In the genomic region with DNA sequence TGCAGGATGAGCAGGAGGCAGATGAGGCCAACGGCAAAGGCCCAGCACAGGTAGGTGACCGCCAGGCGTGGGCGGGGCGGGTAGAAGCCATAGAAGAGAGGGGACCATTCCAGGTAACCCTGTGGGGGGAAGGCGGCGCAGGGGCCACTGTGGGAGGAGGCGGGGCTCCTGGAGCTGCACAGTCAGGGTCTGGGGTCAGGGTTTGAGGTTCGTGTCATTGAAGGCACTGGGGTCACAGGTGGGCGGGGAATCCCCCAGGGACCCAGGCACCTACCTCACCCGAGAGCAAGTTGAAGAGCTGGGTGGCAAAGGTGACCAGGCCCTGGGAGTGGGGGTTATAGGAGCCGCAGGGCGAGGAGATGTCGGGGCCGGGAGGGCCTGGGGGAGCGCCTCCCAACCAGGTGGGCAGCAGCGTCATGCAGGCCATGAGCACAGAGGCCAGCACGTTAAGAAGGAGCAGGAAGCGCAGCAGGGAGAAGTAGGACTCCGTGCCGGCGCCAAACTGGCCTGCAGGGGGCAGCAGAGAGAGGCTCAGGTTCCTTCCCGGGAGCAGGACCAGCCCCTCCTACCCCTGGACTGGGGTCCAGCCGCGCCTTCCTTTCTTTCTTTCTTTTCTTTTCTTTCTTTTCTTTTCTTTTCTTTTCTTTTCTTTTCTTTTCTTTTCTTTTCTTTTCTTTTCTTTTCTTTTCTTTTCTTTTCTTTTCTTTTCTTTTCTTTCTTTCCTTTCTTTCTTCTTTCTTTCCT, we compare ENCODE assay signal across 8 cellular contexts. TPM values are rescaled to one million over a fixed set of nuclear protein-coding genes. Genes with fewer than 3 reads are reported as not detected.
DNase-seq lines count a peak whose midpoint lies in the region; ATAC-seq and TF ChIP-seq lines count a peak whose summit lies in the region.

No MANE protein-coding gene starts in this region.

- no peaks in the 10 kb centered on the region for H3K4me1 Mint-ChIP-seq in neural crest cell

- H3K36me3 ChIP-seq in stomach = no peaks in the 10 kb centered on the region

- no peaks in the 10 kb centered on the region for H3K9me3 ChIP-seq in stomach

- H3K27ac Mint-ChIP-seq in neural crest cell (ENCODE audit: unreplicated experiment) = no peak overlapping the region

- H3K27me3 Mint-ChIP-seq in neural crest cell (ENCODE audit: low read depth) = peaks cover 19% of the 10 kb centered on the region

- intact Hi-C loops in stomach (cut with DNase I; ENCODE audit: low total_unique reads) = no loop called here

- H3K27ac ChIP-seq in stomach = no peak overlapping the region

- ATAC-seq in HG02623 (IDR thresholded peaks at IDR 0.05; ENCODE audit: unreplicated experiment) = no peak

- 19 to 38% (median 29%) methylated on average over 19 to 25 of the region's 25 CpGs for WGBS in stomach, 5 donors

- no peaks in the 10 kb centered on the region for H3K9me3 Mint-ChIP-seq in neural crest cell

- peaks cover 2% of the 10 kb centered on the region for H3K36me3 Mint-ChIP-seq in neural crest cell (ENCODE audit: low read depth)

- H3K27me3 ChIP-seq in stomach = peaks cover 0 to 45% (median 4%) of the 10 kb centered on the region in 3 donors

- H3K4me3 Mint-ChIP-seq in neural crest cell = peak overlapping the region; percentile 31

- TF ChIP-seq EP300 in stomach (IDR thresholded peaks at IDR 0.05) = no peak

- peak; percentile 26 for DNase-seq in GM12864 (ENCODE audit: low read depth)
- DNase-seq in LNCaP clone FGC (ENCODE audit: low read depth) = no peak
- peak; percentile 80 for DNase-seq in RPMI7951 (ENCODE audit: low read depth)
- DNase-seq in activated T-cell treated with anti-CD3 and anti-CD28 coated beads, Interleukin-2, amount 50 U/mL, for 48 hours = peak; percentile 94 to 96
- peak; percentile 70 for DNase-seq in fibroblast of gingiva (ENCODE audit: low read depth)
- peak; percentile 99 for DNase-seq in neural crest cell (ENCODE audit: low read depth, low spot score)
- DNase-seq in stomach = peak; percentile 94

- peaks cover 15 to 42% (median 29%) of the 10 kb centered on the region in 4 donors for H3K4me1 ChIP-seq in stomach

- no peak overlapping the region for H3K4me3 ChIP-seq in GM12864 (ENCODE audit: low read depth, low read length)
- no peak overlapping the region for H3K4me3 ChIP-seq in LNCaP clone FGC (ENCODE audit: low read depth, low read length)
- H3K4me3 ChIP-seq in stomach = no peak overlapping the region

- no peak for TF ChIP-seq POLR2A in stomach (IDR thresholded peaks at IDR 0.05)

- peak; percentile 92 for TF ChIP-seq CTCF in GM12864 (IDR thresholded peaks at IDR 0.05; ENCODE audit: low read depth, low read length, missing control alignments)
- TF ChIP-seq CTCF in LNCaP clone FGC (IDR thresholded peaks at IDR 0.05; ENCODE audit: control insufficient read depth, extremely low read depth, insufficient read depth) = peak; percentile 93
- peak; percentile 83 for TF ChIP-seq CTCF in neural crest cell (conservative IDR thresholded peaks at IDR 0.05)
- TF ChIP-seq CTCF in stomach (IDR thresholded peaks at IDR 0.05) = peak in 5 of 7 experiments; percentile 65 to 96 (median 84)

RNA-seq across cellular contexts. Expression of a gene that starts 4.6 kb away (rescaled TPM):
- total RNA-seq in RPMI7951 (2014; rRNA removed; shearing (Covaris generic)) = 3.8 TPM in 1 of 2 replicates, not detected in the other
- total RNA-seq in neural crest cell (0.28 TPM in 1 of 2 replicates, not detected in the other), stomach (10 to 100 TPM; 28.0 to 99.5 (median 47.1) TPM)
- 10 to 100 TPM; 33.4 to 49.8 (median 39.3) TPM for polyA plus RNA-seq in stomach

RNA-seq across cellular contexts. Expression of a gene that starts 8.8 kb away (rescaled TPM):
- 13.1 and 15.4 TPM in 2 replicates for total RNA-seq in RPMI7951 (2014; rRNA removed; shearing (Covaris generic))
- total RNA-seq in neural crest cell (5.1 and 5.9 TPM in 2 replicates), stomach (10 to 100 TPM in 2 of 5 donors, 1 to 10 TPM in 1, not detected in 2; 4.2 to 35.6 (median 21.0) TPM)
- polyA plus RNA-seq in stomach = 10 to 100 TPM in 1 of 3 donors, 1 to 10 TPM in 2; 8.2 to 12.0 (median 8.6) TPM

RNA-seq across cellular contexts. Expression of a gene that starts 21.0 kb away (rescaled TPM):
- 174 and 183 TPM in 2 replicates for total RNA-seq in RPMI7951 (2014; rRNA removed; shearing (Covaris generic))
- total RNA-seq in neural crest cell (74.2 and 76.5 TPM in 2 replicates), stomach (1,000 to 10,000 TPM in 1 of 5 donors, 100 to 1,000 TPM in 1, 10 to 100 TPM in 3; 22.0 to 1,215 (median 95.1) TPM)
- 10 to 100 TPM; 14.1 to 20.6 (median 19.1) TPM for polyA plus RNA-seq in stomach

RNA-seq across cellular contexts. Expression of a gene that starts 22.8 kb away (rescaled TPM):
- total RNA-seq in RPMI7951 (2014; rRNA removed; shearing (Covaris generic)) = 125 and 166 TPM in 2 replicates
- total RNA-seq in neural crest cell (66.2 and 67.9 TPM in 2 replicates), stomach (100 to 1,000 TPM in 1 of 5 donors, 10 to 100 TPM in 4; 25.5 to 147 (median 34.5) TPM)
- polyA plus RNA-seq in stomach = 10 to 100 TPM; 35.3 to 54.1 (median 45.1) TPM

RNA-seq across cellular contexts. Expression of a gene that starts 30.8 kb away (rescaled TPM):
- total RNA-seq in RPMI7951 (2014; rRNA removed; shearing (Covaris generic)) = 9.6 and 12.3 TPM in 2 replicates
- total RNA-seq in neural crest cell = 87.6 and 95.5 TPM in 2 replicates
- total RNA-seq in stomach = 100 to 1,000 TPM in 1 of 5 donors, 10 to 100 TPM in 4; 11.2 to 100 (median 36.2) TPM
- 10 to 100 TPM; 18.2 to 40.5 (median 22.3) TPM for polyA plus RNA-seq in stomach
